1 cellular context compared by ENCODE assay signal in genomic region chr9:133990366-133991210, GRCh38.
A peak's percentile ranks its signal among the peaks of the same experiment; 100 is the strongest.
TF ChIP-seq lines count a peak whose summit lies in the region.

No MANE protein-coding gene starts in this region.

TF ChIP-seq in IMR-90, 13 proteins besides CTCF, POLR2A, EP300 and RAD21 (continued from another document):
- no peak for TF ChIP-seq ELK1 (IDR thresholded peaks at IDR 0.05; ENCODE audit: borderline replicate concordance, low read depth, low read length)
- peak; percentile 86; the same call in 1 of the 2 replicates for TF ChIP-seq MXI1 (IDR thresholded peaks at IDR 0.05; ENCODE audit: borderline replicate concordance, low read depth, low read length)
- TF ChIP-seq FOS (IDR thresholded peaks at IDR 0.05; ENCODE audit: low read depth, low read length): peak; percentile 69
